19 cellular contexts compared by ENCODE assay signal in the genomic region with DNA sequence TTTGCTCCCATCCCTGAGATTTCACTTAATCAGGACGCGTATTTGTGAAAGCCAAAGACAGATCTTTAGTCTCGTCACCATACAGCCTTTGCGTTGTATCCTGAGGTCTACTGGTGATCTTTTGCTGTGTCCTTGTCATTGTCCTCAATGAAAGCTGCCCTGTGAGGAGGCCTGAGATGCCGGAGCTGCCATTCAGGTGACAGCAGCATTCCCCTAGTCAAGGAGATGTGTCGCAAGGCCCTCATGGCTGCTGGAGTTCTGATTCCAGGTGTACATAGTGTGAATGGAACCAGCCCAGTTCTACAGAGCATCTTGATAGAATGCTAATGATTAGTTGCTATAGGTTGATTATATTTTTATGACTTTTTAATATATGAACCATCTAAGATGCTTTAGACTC.
"Had no signal": no experiment of that assay in that cellular context is flagged by ENCODE, and none has a peak within 500 bp of the region (broad histone marks: within the 10 kb centered on the region; RNA-seq: fewer than 3 reads in every experiment).

No MANE protein-coding gene starts in this region.

- H3K27ac Mint-ChIP-seq: activated naive CD8-positive, alpha-beta T cell treated with anti-CD3 and anti-CD28 coated beads, Interleukin-2, amount 10 ng/mL, durations not matched to agents 7 days and 5 days; T-helper 1 cell treated with Interleukin-12 subunit alpha and Interleukin-12 subunit beta and Interleukin-4 antibody, amounts not matched to agents 30 μg/mL and 1 μg/mL, for 36 hours had no signal

- H3K27ac ChIP-seq: breast epithelium, colonic mucosa, KMS-11, Peyer's patch, RWPE1 had no signal

- DNase-seq: activated effector memory CD4-positive, alpha-beta T cell treated with Interleukin-2 at 50 U/mL for 16 hours; activated naive CD4-positive, alpha-beta T cell; activated naive CD8-positive, alpha-beta T cell treated with anti-CD3 and anti-CD28 coated beads, Interleukin-2, amount 10 ng/mL, durations not matched to agents 7 days and 5 days; activated T-cell treated with anti-CD3 and anti-CD28 coated beads for 4 hours; aorta; caudate nucleus; colonic mucosa; NCI-H1092; NCI-H1417; NCI-H1694; NCI-H2081; NCI-H510A treated with DMSO at 0.1 percent for 48 hours; NK-92 treated with Interleukin-12 subunit alpha and Interleukin-12 subunit beta, amount 100 ng/mL, for 24 hours; Peyer's patch; SHP77 treated with DMSO at 0.1 percent for 48 hours had no signal

- H3K9me3 Mint-ChIP-seq: activated naive CD8-positive, alpha-beta T cell treated with anti-CD3 and anti-CD28 coated beads, Interleukin-2, amount 10 ng/mL, durations not matched to agents 7 days and 5 days; T-helper 1 cell treated with Interleukin-12 subunit alpha and Interleukin-12 subunit beta and Interleukin-4 antibody, amounts not matched to agents 30 μg/mL and 1 μg/mL, for 36 hours had no signal

- H3K4me1 Mint-ChIP-seq: activated naive CD8-positive, alpha-beta T cell treated with anti-CD3 and anti-CD28 coated beads, Interleukin-2, amount 10 ng/mL, durations not matched to agents 7 days and 5 days had no signal

- H3K4me3 ChIP-seq: breast epithelium, colonic mucosa, Peyer's patch had no signal

- H3K27me3 Mint-ChIP-seq: activated naive CD8-positive, alpha-beta T cell treated with anti-CD3 and anti-CD28 coated beads, Interleukin-2, amount 10 ng/mL, durations not matched to agents 7 days and 5 days had no signal

- H3K9me3 ChIP-seq: breast epithelium, colonic mucosa, Peyer's patch had no signal

- H3K4me3 Mint-ChIP-seq: activated naive CD8-positive, alpha-beta T cell treated with anti-CD3 and anti-CD28 coated beads, Interleukin-2, amount 10 ng/mL, durations not matched to agents 7 days and 5 days; T-helper 1 cell treated with Interleukin-12 subunit alpha and Interleukin-12 subunit beta and Interleukin-4 antibody, amounts not matched to agents 30 μg/mL and 1 μg/mL, for 36 hours had no signal

- H3K36me3 ChIP-seq: breast epithelium, colonic mucosa had no signal

- H3K4me2 ChIP-seq: KMS-11 had no signal

- H3K27me3 ChIP-seq: breast epithelium, colonic mucosa, Peyer's patch had no signal

- H3K4me1 ChIP-seq: breast epithelium, colonic mucosa, Peyer's patch had no signal
